Comparison of ENCODE assay signal across 1 cellular context in the genomic region with DNA sequence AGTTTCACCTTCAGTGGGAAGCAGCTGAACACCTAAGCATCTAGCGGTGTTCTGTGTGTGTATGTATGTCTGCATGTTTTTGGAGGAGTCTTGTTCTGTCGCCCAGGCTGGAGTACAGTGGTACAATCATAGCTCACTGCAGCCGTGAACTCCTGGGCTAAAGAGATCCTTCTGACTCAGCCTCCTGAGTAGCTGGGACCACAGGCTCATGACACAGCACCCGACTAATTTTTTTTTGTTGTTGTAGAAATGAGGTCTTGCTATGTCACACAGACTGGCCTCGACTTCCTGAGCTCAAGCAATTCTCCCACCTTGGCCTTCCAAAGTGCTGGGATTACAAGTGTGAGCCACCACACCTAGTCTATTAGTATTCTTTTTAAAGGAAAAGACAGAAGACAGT.
TF ChIP-seq lines count a peak whose summit lies in the region.

No MANE protein-coding gene starts in this region.

TF ChIP-seq in IMR-90, 13 proteins besides CTCF, POLR2A, EP300 and RAD21:
- peak; percentile 38; the same call in 1 of the 2 replicates for TF ChIP-seq FOS (IDR thresholded peaks at IDR 0.05; ENCODE audit: low read depth, low read length)
- no peak for TF ChIP-seq MAFK (IDR thresholded peaks at IDR 0.05; ENCODE audit: low read depth, low read length)
